ENCODE assay signal across 1 cellular context in the genomic region with DNA sequence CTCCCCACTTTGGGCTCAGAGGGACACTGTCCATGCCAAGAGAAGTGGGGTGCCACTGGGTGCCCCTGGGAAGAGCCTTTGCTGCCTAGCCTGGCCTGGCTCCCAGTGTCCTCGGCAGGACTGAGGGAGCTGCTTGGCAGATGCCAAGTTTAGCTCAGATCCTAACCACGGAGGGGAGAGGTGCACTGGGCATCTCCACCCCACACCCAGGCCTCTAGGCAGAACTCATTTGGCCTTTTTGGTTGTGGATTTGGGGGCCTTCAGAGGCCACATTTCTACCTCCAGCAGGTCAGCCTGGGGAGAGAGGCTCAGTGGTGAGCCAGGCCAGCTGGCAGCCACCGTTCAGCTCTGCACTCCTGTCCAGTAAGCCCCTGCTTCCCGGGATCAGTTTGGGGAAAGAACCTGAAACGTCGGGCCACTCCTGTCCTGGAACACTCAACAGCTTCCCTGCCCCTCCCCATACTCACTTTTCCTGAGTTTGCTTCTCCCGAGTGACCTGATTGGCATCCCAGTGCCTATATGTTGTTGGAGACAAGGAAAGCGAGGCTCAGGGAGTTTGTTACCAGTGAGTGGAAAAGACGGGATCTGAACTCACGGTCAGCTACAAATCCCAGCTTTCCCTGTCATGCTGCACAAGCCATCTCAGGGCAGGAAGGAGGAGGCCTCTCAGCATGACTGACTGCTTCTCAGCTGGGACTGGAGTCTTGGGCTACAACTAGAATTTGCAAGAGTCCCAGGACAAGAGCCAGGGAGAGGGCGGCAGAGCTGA.
TF ChIP-seq lines count a peak whose summit lies in the region.

No MANE protein-coding gene starts in this region.

TF ChIP-seq in H1, 55 proteins besides CTCF, POLR2A, EP300 and RAD21:
- no peak for TF ChIP-seq PHF8 (conservative IDR thresholded peaks at IDR 0.05; ENCODE audit: low read depth, low read length)
- TF ChIP-seq BCL11A (IDR thresholded peaks at IDR 0.05; ENCODE audit: low read depth in 2 of 2, low read length in 2 of 2): no peak
- no peak for TF ChIP-seq POLR2AphosphoS5 (IDR thresholded peaks at IDR 0.05; ENCODE audit: low read depth, low read length)
- no peak for TF ChIP-seq BACH1 (IDR thresholded peaks at IDR 0.05; ENCODE audit: low read length)
- TF ChIP-seq HDAC2 (IDR thresholded peaks at IDR 0.05; ENCODE audit: borderline replicate concordance in 1 of 2, low read depth in 2 of 2, low read length in 2 of 2): no peak
- TF ChIP-seq SUZ12 (IDR thresholded peaks at IDR 0.05; ENCODE audit: low read length): no peak
- TF ChIP-seq CBX8 (IDR thresholded peaks at IDR 0.05; ENCODE audit: borderline replicate concordance, low read depth, low read length): no peak
- TF ChIP-seq CHD2 (IDR thresholded peaks at IDR 0.05; ENCODE audit: low read length): no peak
- no peak for TF ChIP-seq EZH2 (IDR thresholded peaks at IDR 0.05; ENCODE audit: low read depth, low read length, severe bottlenecking)
- no peak for TF ChIP-seq RXRA (IDR thresholded peaks at IDR 0.05; ENCODE audit: insufficient read depth, low read depth, low read length)
- no peak for TF ChIP-seq NRF1 (IDR thresholded peaks at IDR 0.05; ENCODE audit: low read depth, low read length)
- no peak for TF ChIP-seq JUND (IDR thresholded peaks at IDR 0.05; ENCODE audit: low read length)
- TF ChIP-seq TAF7 (optimal IDR thresholded peaks at IDR 0.05; ENCODE audit: borderline replicate concordance, low read depth, low read length): no peak
- no peak for TF ChIP-seq ATF2 (IDR thresholded peaks at IDR 0.05; ENCODE audit: low read length)
- no peak for TF ChIP-seq ASH2L (IDR thresholded peaks at IDR 0.05; ENCODE audit: low read length)
- TF ChIP-seq GTF2F1 (IDR thresholded peaks at IDR 0.05; ENCODE audit: borderline replicate concordance, low read depth, low read length): no peak
